ENCODE assay signal across 1 cellular context in the genomic region with DNA sequence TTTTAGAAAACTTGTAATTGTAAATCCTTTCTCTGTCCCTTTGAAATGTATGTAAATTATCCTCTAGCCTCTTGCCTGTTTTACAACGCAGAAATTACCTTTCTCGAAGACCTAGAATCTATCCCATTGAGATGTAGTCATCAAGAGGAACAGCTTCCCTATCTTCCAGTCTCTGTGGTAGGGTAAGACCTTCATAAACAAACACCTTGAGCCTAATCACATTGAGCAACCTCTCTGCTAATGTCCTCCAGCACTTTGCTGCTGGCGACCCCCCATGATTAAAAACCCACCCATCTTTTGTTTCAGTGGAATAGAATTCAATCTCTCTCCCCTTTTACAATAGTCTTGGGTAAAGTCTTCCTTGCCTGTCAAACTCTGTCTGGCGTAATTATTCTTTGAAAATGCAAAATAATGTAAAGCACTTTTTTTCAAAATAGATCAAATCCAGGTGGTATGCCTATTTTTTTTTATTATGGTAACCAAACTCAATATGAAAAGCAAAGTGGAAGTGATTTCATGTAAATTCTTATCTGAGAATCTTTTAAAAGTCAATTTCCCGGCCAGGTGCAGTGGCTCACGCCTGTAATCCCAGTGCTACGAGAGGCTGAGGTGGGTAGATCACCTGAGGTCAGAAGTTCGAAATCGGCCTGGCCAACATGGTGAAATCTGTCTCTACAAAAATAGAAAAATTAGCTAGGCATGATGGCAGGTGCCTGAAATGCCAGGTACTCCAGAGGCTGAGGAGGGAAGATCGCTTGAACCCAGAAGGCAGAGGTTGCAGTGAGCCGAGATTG.
A peak's percentile ranks its signal among the peaks of the same experiment; 100 is the strongest.
TF ChIP-seq lines count a peak whose summit lies in the region.

No MANE protein-coding gene starts in this region.

TF ChIP-seq in H1, 55 proteins besides CTCF, POLR2A, EP300 and RAD21:
- TF ChIP-seq CEBPB (IDR thresholded peaks at IDR 0.05; ENCODE audit: low read depth, low read length) (0 out of 2 replicates have a peak, but pooled peaks have one; percentile 5), RNF2 (IDR thresholded peaks at IDR 0.05; ENCODE audit: borderline replicate concordance, low read depth, low read length, missing control alignments, poor library complexity, severe bottlenecking) (no peak), RXRA (IDR thresholded peaks at IDR 0.05; ENCODE audit: insufficient read depth, low read depth, low read length) (no peak)
